8 cellular contexts compared by ENCODE assay signal in the genomic region with DNA sequence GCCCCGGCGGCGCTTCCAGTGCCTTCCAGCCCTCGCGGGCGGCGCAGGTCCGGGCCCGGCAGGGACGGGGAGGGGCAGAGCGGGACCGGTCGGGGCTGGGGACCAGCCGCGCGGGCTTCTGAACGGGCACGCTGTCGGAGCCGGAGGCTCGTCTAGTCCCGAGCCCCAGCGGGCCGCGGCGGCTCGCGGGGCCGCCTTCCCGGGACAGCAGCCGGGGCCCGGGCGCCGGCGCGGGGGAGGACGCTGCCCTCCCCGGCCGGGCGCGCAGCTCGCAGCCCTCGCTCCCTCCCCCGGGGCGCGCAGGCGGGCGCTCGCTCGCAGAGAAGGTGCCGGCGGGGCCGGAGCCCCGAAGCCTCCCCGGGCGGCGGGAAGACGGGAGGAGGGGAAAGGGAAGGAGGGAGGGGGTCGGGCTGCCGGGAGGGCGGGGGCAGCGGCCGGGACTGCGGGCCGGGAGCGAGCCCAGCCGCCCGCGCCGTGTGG. TPM values are rescaled to one million over a fixed set of nuclear protein-coding genes. Genes with fewer than 3 reads are reported as not detected.
DNase-seq lines count a peak whose midpoint lies in the region; ATAC-seq and TF ChIP-seq lines count a peak whose summit lies in the region.

No MANE protein-coding gene starts in this region.

- TF ChIP-seq CTCF in adrenal gland (IDR thresholded peaks at IDR 0.05) (peak in 1 of 6 experiments; percentile 7), right atrium auricular region (IDR thresholded peaks at IDR 0.05) (no peak), prostate gland (IDR thresholded peaks at IDR 0.05) (no peak)

- peaks cover 3% of the 10 kb centered on the region; the same call in 1 of the 2 replicates for H4K20me1 ChIP-seq in Karpas-422 (ENCODE audit: insufficient read depth, low read depth, low read length)

- intact Hi-C loops in adrenal gland (cut with DNase I) (loop anchor here (5.0 to 10.0 kb wide), 2 partner anchors 50 to 92 kb away; no protein-coding TSS in a partner anchor), prostate gland (cut with DNase I) (no loop called here)

- H3K4me3 ChIP-seq in Karpas-422 (ENCODE audit: low read length) (peak overlapping the region; percentile 43; the same call in 1 of the 2 replicates), adrenal gland (peak overlapping the region in 2 of 4 donors; percentile 70 to 94), right atrium auricular region (peak overlapping the region; percentile 76 to 87), prostate gland (peak overlapping the region; percentile 59 to 63)

- H2AFZ ChIP-seq in Karpas-422 (ENCODE audit: low read length): no peak overlapping the region

- peak overlapping the region; percentile 69 for H3K4me2 ChIP-seq in Karpas-422 (ENCODE audit: low read depth, low read length, poor library complexity, severe bottlenecking)

- H3K36me3 ChIP-seq in Karpas-422 (ENCODE audit: insufficient read depth, low read length) (no peaks in the 10 kb centered on the region), adrenal gland (replicated peaks in 1 of 2) (no peaks in the 10 kb centered on the region), right atrium auricular region (no peaks in the 10 kb centered on the region), prostate gland (no peaks in the 10 kb centered on the region)

- H3K9me3 ChIP-seq in Karpas-422 (ENCODE audit: low read length) (no peaks in the 10 kb centered on the region), adrenal gland (replicated peaks in 1 of 3) (no peaks in the 10 kb centered on the region), right atrium auricular region (no peaks in the 10 kb centered on the region), prostate gland (no peaks in the 10 kb centered on the region)

- DNase-seq in ELF-1 (ENCODE audit: low read depth, low spot score): peak; percentile 74
- DNase-seq in Karpas-422: peak; percentile 58
- peak in 4 of 7 donors; percentile 44 to 78 (median 71) for DNase-seq in adrenal gland
- DNase-seq in right atrium auricular region (ENCODE audit: low spot score): no peak
- peak; percentile 59 for DNase-seq in prostate gland (ENCODE audit: low spot score)

- H3K27ac ChIP-seq in Karpas-422 (ENCODE audit: low read length) (no peak overlapping the region), adrenal gland (peak overlapping the region; percentile 52 to 99 (median 91)), right atrium auricular region (peak overlapping the region; percentile 94 to 96), prostate gland (peak overlapping the region; percentile 88 to 92)

- H3K27me3 ChIP-seq in Karpas-422 (ENCODE audit: low read length) (peaks cover 5% of the 10 kb centered on the region; the same call in 1 of the 2 replicates), adrenal gland (no peaks in the 10 kb centered on the region), right atrium auricular region (no peaks in the 10 kb centered on the region), prostate gland (replicated peaks; ENCODE audit: insufficient read depth) (no peaks in the 10 kb centered on the region)

- H3K4me1 ChIP-seq in Karpas-422 (ENCODE audit: low read length): peaks cover 41% of the 10 kb centered on the region
- H3K4me1 ChIP-seq in adrenal gland (replicated peaks in 1 of 2): peaks cover 20 to 62% of the 10 kb centered on the region in 2 donors
- H3K4me1 ChIP-seq in right atrium auricular region: peaks cover 0 to 65% of the 10 kb centered on the region in 2 donors
- H3K4me1 ChIP-seq in prostate gland (replicated peaks): no peaks in the 10 kb centered on the region

- no peaks in the 10 kb centered on the region for H3K9me2 ChIP-seq in Karpas-422 (replicated peaks; ENCODE audit: insufficient read depth, low read length)

- ATAC-seq in HG02852 (IDR thresholded peaks at IDR 0.05; ENCODE audit: unreplicated experiment): no peak
- ATAC-seq in HG03095 (IDR thresholded peaks at IDR 0.05; ENCODE audit: unreplicated experiment): no peak
- no peak for ATAC-seq in GM21576 (IDR thresholded peaks at IDR 0.05; ENCODE audit: unreplicated experiment)

- WGBS in adrenal gland, 4 donors: 0% methylated on average over 27 to 63 of the region's 70 CpGs; no CpG with 5 or more reads in 2 of the 4 donors
- WGBS in prostate gland: under 1% methylated on average over 44 of the region's 70 CpGs

- TF ChIP-seq POLR2A in adrenal gland (IDR thresholded peaks at IDR 0.05) (peak; percentile 46 to 56), prostate gland (IDR thresholded peaks at IDR 0.05) (no peak)

- H3K9ac ChIP-seq in Karpas-422 (ENCODE audit: low read length): peak overlapping the region; percentile 27; the same call in 1 of the 2 replicates

- no peaks in the 10 kb centered on the region for H3K79me2 ChIP-seq in Karpas-422 (ENCODE audit: low read length)

RNA-seq across cellular contexts. Expression of a gene that starts 0.7 kb away (rescaled TPM):
- total RNA-seq in Karpas-422 (2014; rRNA removed; shearing (Covaris generic); ENCODE audit: low replicate concordance): 0.30 and 0.36 TPM in 2 replicates
- total RNA-seq in adrenal gland (100 to 1,000 TPM in 1 of 8 donors, 10 to 100 TPM in 7; 48.9 to 102 (median 73.1) TPM), right atrium auricular region (10 to 100 TPM; 32.4 to 58.5 TPM), prostate gland (10 to 100 TPM; 20.3 to 31.0 TPM)
- polyA plus RNA-seq in adrenal gland: 10 to 100 TPM; 32.3 to 81.8 (median 40.4) TPM

Comparison
In these comparisons a context has a peak if more than half of its experiments do, and no peak if none do; other contexts are left out.
1. RNA of a gene that starts 0.7 kb away (total RNA-seq): 48.9 to 102 TPM in adrenal gland, 32.4 to 58.5 TPM in right atrium auricular region and 20.3 to 31.0 TPM in prostate gland; 0.30 to 0.36 TPM in Karpas-422; every median in the first group is over 10 times any median in the second.